In genomic region chr13:34303346-34303745, GRCh38 we compare ENCODE assay signal across 15 cellular contexts.
A peak's percentile ranks its signal among the peaks of the same experiment; 100 is the strongest.
DNase-seq lines count a peak whose midpoint lies in the region; ATAC-seq, FAIRE-seq and TF ChIP-seq lines count a peak whose summit lies in the region.
"Had no signal": no experiment of that assay in that cellular context is flagged by ENCODE, and none has a peak within 500 bp of the region (broad histone marks: within the 10 kb centered on the region; RNA-seq: fewer than 3 reads in every experiment).

No MANE protein-coding gene starts in this region.

- H3K14ac ChIP-seq in H9 (ENCODE audit: insufficient read depth, low read length), result no peak overlapping the region

- no peaks in the 10 kb centered on the region for H3K23me2 ChIP-seq in H9 (ENCODE audit: insufficient read length, low read depth, low read length, poor library complexity, severe bottlenecking)

- 0 out of 2 replicates have a peak overlapping the region, but pooled peaks have one; percentile 80 for H2BK15ac ChIP-seq in H9 (ENCODE audit: low read depth, low read length)

- H3K36me3 Mint-ChIP-seq in H9 (ENCODE audit: insufficient read depth in 1 of 3, low read depth in 3 of 3), result no peaks in the 10 kb centered on the region; a peak in 1 of 7 replicates
- H3K36me3 Mint-ChIP-seq: CD4-positive, CD25-positive, alpha-beta regulatory T cell had no signal

- H3K23ac ChIP-seq in H9 (ENCODE audit: insufficient read length, low read depth, low read length), result no peak overlapping the region

- dilution Hi-C loops in keratinocyte (cut with MboI; ENCODE audit: extremely low pct_ligation_motif_present, low sequenced_read_pairs), result no loop called here

- H3K4ac ChIP-seq in H9 (ENCODE audit: low read depth, low read length), result no peak overlapping the region

- CTCF ChIA-PET in RWPE1 (lab: Yijun Ruan, JAX), result interaction anchor here (0.5 kb wide), 1 partner anchor 19 kb away, joined by 3 read pairs; no protein-coding TSS in a partner anchor

- no peak for DNase-seq in H9
- DNase-seq in RWPE1 (ENCODE audit: low spot score), result peak; percentile 35
- DNase-seq in epithelial cell of prostate (ENCODE audit: low read depth, low spot score), result peak; percentile 87
- peak; percentile 94 for DNase-seq in keratinocyte (ENCODE audit: low read depth, low spot score)
- no peak for DNase-seq in omental fat pad (ENCODE audit: low spot score)
- DNase-seq in colonic mucosa, result no peak
- DNase-seq: 8988T; AML-193; Calu3; CD4-positive, CD25-positive, alpha-beta regulatory T cell; DMS 273 treated with DMSO at 0.1 percent for 48 hours had no signal

- no peak overlapping the region for H2BK5ac ChIP-seq in H9 (ENCODE audit: insufficient read length, low read length)

- no peak overlapping the region for H2BK20ac ChIP-seq in H9 (ENCODE audit: low read depth, low read length, poor library complexity, severe bottlenecking)

- H3K9me3 ChIP-seq in H9 (ENCODE audit: control insufficient read depth, low read depth, low read length), result no peaks in the 10 kb centered on the region
- no peaks in the 10 kb centered on the region for H3K9me3 ChIP-seq in keratinocyte (ENCODE audit: control insufficient read depth, low read depth, low read length)
- H3K9me3 ChIP-seq in colonic mucosa, result no peaks in the 10 kb centered on the region
- H3K9me3 ChIP-seq: BLaER1 had no signal

- H3K4me3 Mint-ChIP-seq in H9, result no peak overlapping the region
- H3K4me3 Mint-ChIP-seq: CD4-positive, CD25-positive, alpha-beta regulatory T cell had no signal

- no peaks in the 10 kb centered on the region for H3K79me1 ChIP-seq in H9 (ENCODE audit: insufficient read depth, low read depth, low read length, poor library complexity, severe bottlenecking)

- no peaks in the 10 kb centered on the region for H3K9me3 Mint-ChIP-seq in H9

- H3T11ph ChIP-seq in H9 (ENCODE audit: low read length), result no peak overlapping the region

- TF ChIP-seq CTCF in H9 (conservative IDR thresholded peaks at IDR 0.05) (no peak), RWPE1 (conservative IDR thresholded peaks at IDR 0.05; ENCODE audit: low read depth) (no peak), keratinocyte (optimal IDR thresholded peaks at IDR 0.05 in 1 of 3, IDR thresholded peaks at IDR 0.05 in 1 of 3, conservative IDR thresholded peaks at IDR 0.05 in 1 of 3; ENCODE audit: extremely low read depth in 1 of 3, insufficient read depth in 2 of 3, low read length in 3 of 3) (peak in 1 of 3 experiments; percentile 30), omental fat pad (IDR thresholded peaks at IDR 0.05) (no peak), colonic mucosa (IDR thresholded peaks at IDR 0.05) (no peak)

- H4K8ac ChIP-seq in H9 (replicated peaks; ENCODE audit: insufficient read length, low read depth, low read length), result no peak overlapping the region

- H3K4me2 ChIP-seq in H9 (ENCODE audit: insufficient read depth, insufficient read length, low read length) (no peak overlapping the region), keratinocyte (ENCODE audit: control insufficient read depth, extremely low read depth, insufficient read depth, low read depth, low read length) (peak overlapping the region; percentile 59)
- H3K4me2 ChIP-seq: BLaER1 had no signal

- H4K91ac ChIP-seq in H9 (ENCODE audit: insufficient read length, low read depth, low read length), result no peak overlapping the region

- H4K5ac ChIP-seq in H9 (ENCODE audit: insufficient read length, low read depth, low read length), result no peak overlapping the region

- H2AFZ ChIP-seq in H9 (ENCODE audit: low read length) (no peak overlapping the region), keratinocyte (ENCODE audit: control insufficient read depth, low read length) (peak overlapping the region; percentile 75)

- H3K79me2 ChIP-seq in H9 (ENCODE audit: insufficient read depth, low read length) (no peaks in the 10 kb centered on the region), keratinocyte (ENCODE audit: control insufficient read depth, insufficient read depth, low read length) (no peaks in the 10 kb centered on the region)

- FAIRE-seq in keratinocyte (lab: Jason Lieb, UNC), result peak; percentile 99
- FAIRE-seq: HepG2, HTR-8/SVneo had no signal

- H3K4me3 ChIP-seq in keratinocyte (ENCODE audit: control insufficient read depth in 2 of 3, extremely low read depth in 1 of 3, insufficient read depth in 2 of 3, low read depth in 1 of 3, low read length in 3 of 3), result peak overlapping the region in 1 of 3 experiments; percentile 20
- H3K4me3 ChIP-seq in colonic mucosa, result no peak overlapping the region
- H3K4me3 ChIP-seq: BLaER1 had no signal

- H2BK12ac ChIP-seq in H9 (ENCODE audit: insufficient read length, low read depth, low read length), result no peak overlapping the region

- no peaks in the 10 kb centered on the region for H3K9me1 ChIP-seq in keratinocyte (ENCODE audit: control insufficient read depth, extremely low read depth, insufficient read depth, low read length)

- no peak overlapping the region for H2BK120ac ChIP-seq in H9 (ENCODE audit: low read depth, low read length, poor library complexity, severe bottlenecking)

- H3K4me1 ChIP-seq in H9 (ENCODE audit: insufficient read depth, low read length) (no peaks in the 10 kb centered on the region), keratinocyte (ENCODE audit: control insufficient read depth, extremely low read depth, insufficient read depth, low read length) (peaks cover 18% of the 10 kb centered on the region), colonic mucosa (no peaks in the 10 kb centered on the region)
- H3K4me1 ChIP-seq: BLaER1 had no signal

- no peak overlapping the region for H2AK5ac ChIP-seq in H9 (ENCODE audit: insufficient read length, low read length)

- no peaks in the 10 kb centered on the region for H3K27me3 Mint-ChIP-seq in H9 (ENCODE audit: low read depth)
- H3K27me3 Mint-ChIP-seq: CD4-positive, CD25-positive, alpha-beta regulatory T cell had no signal

- no peaks in the 10 kb centered on the region for H3K4me1 Mint-ChIP-seq in H9
- H3K4me1 Mint-ChIP-seq: CD4-positive, CD25-positive, alpha-beta regulatory T cell had no signal

- H4K20me1 ChIP-seq in H9 (ENCODE audit: control insufficient read depth, insufficient read depth, insufficient read length) (no peaks in the 10 kb centered on the region), keratinocyte (ENCODE audit: control insufficient read depth, extremely low read depth, insufficient read depth, low read length) (no peaks in the 10 kb centered on the region)
- H4K20me1 ChIP-seq: BLaER1 had no signal

- H3K56ac ChIP-seq in H9 (ENCODE audit: insufficient read length, low read depth, low read length), result no peak overlapping the region

- no peaks in the 10 kb centered on the region for H3K36me3 ChIP-seq in keratinocyte (ENCODE audit: control insufficient read depth in 2 of 2, extremely low read depth in 1 of 2, insufficient read depth in 2 of 2, low read length in 2 of 2)
- no peaks in the 10 kb centered on the region for H3K36me3 ChIP-seq in colonic mucosa
- H3K36me3 ChIP-seq: BLaER1 had no signal

- no peak overlapping the region for H3K27ac ChIP-seq in H9 (ENCODE audit: insufficient read length, low read depth, low read length)
- H3K27ac ChIP-seq in RWPE1, result peak overlapping the region; percentile 74
- peak overlapping the region; percentile 90 for H3K27ac ChIP-seq in epithelial cell of prostate
- peak overlapping the region; percentile 90 for H3K27ac ChIP-seq in keratinocyte (ENCODE audit: control insufficient read depth, insufficient read depth, low read length)
- H3K27ac ChIP-seq in colonic mucosa, result no peak overlapping the region
- H3K27ac ChIP-seq: BLaER1 had no signal

- no peak overlapping the region for H3K18ac ChIP-seq in H9 (ENCODE audit: insufficient read length, low read depth, low read length)

- no peak for ATAC-seq in HG02885 (IDR thresholded peaks at IDR 0.05; ENCODE audit: poor library complexity, unreplicated experiment)
- ATAC-seq in omental fat pad (ENCODE audit: low FRiP score), result no peak
- ATAC-seq: HepG2 had no signal

- intact Hi-C loops in colonic mucosa (cut with DNase I), result no loop called here

- H3K27ac Mint-ChIP-seq in H9, result no peak overlapping the region; a peak in 1 of 7 replicates
- H3K27ac Mint-ChIP-seq: CD4-positive, CD25-positive, alpha-beta regulatory T cell had no signal

- no peaks in the 10 kb centered on the region for H3K27me3 ChIP-seq in H9 (ENCODE audit: insufficient read depth, low read length)
- no peaks in the 10 kb centered on the region for H3K27me3 ChIP-seq in keratinocyte (ENCODE audit: control insufficient read depth, extremely low read depth, insufficient read depth, low read length)
- no peaks in the 10 kb centered on the region for H3K27me3 ChIP-seq in colonic mucosa
- H3K27me3 ChIP-seq: BLaER1 had no signal

- H3K9ac ChIP-seq in H9 (ENCODE audit: extremely low read depth, insufficient read length, low read length) (no peak overlapping the region), keratinocyte (ENCODE audit: control insufficient read depth, extremely low read depth, insufficient read depth, low read length) (peak overlapping the region; percentile 60), colonic mucosa (ENCODE audit: low read depth in 2 of 2, low read length in 2 of 2) (no peak overlapping the region)
- H3K9ac ChIP-seq: BLaER1 had no signal

- POLR2A ChIA-PET in RWPE1 (lab: Yijun Ruan, JAX; ENCODE audit: low non-redundant PET), result no interaction called here

Comparison
In these comparisons a context has a peak if more than half of its experiments do, and no peak if none do; other contexts are left out.
1. DNase-seq: peak in RWPE1 (single experiment), epithelial cell of prostate (single experiment) and keratinocyte (single experiment); none in H9 (single experiment), omental fat pad (single experiment) and colonic mucosa (single experiment).
2. H3K27ac ChIP-seq: peak in RWPE1 (single experiment), epithelial cell of prostate (single experiment) and keratinocyte (single experiment); none in H9 (single experiment) and colonic mucosa (single experiment).